8 cellular contexts compared by ENCODE assay signal in the genomic region with DNA sequence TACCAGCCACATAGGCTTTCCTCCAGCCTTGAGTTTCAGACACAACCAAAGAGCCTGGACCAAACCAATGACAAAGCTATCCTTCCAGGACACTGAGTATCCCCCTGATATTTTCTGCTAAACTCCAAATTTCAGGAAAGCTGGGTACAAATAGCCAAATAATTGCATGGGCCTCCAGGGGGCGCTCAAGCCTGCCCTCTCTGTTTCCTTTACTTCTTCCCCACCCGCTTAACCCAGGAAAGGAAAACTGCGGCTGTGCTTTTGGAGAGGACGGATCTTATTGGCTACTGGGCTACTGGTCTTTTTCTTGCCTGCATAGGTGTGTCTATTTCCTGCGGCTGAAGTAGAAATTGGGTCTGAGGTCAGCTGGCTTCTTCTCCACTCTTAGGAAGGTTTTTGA. TPM values are rescaled to one million over a fixed set of nuclear protein-coding genes. Genes with fewer than 3 reads are reported as not detected.
DNase-seq lines count a peak whose midpoint lies in the region; ATAC-seq and TF ChIP-seq lines count a peak whose summit lies in the region.

No MANE protein-coding gene starts in this region.

- no peak overlapping the region for H3K27ac ChIP-seq in 22Rv1

- H3K9me3 Mint-ChIP-seq in naive B cell = peaks cover 4 to 40% (median 27%) of the 10 kb centered on the region in 7 donors
- H3K9me3 Mint-ChIP-seq in stimulated activated memory B cell treated with anti-CD40 and anti-IgM and Interleukin-4, amounts not matched to agents 10 μg/mL and 1 μg/mL and 100 μg/mL, for 72 hours = peaks cover 14% of the 10 kb centered on the region

- peak overlapping the region in 1 of 6 donors; percentile 78 for H3K27ac Mint-ChIP-seq in naive B cell
- no peak overlapping the region for H3K27ac Mint-ChIP-seq in stimulated activated memory B cell treated with anti-CD40 and anti-IgM and Interleukin-4, amounts not matched to agents 10 μg/mL and 1 μg/mL and 100 μg/mL, for 72 hours

- peaks cover 0 to 17% (median 6%) of the 10 kb centered on the region in 3 donors for H3K27me3 Mint-ChIP-seq in naive B cell
- H3K27me3 Mint-ChIP-seq in stimulated activated memory B cell treated with anti-CD40 and anti-IgM and Interleukin-4, amounts not matched to agents 10 μg/mL and 1 μg/mL and 100 μg/mL, for 72 hours = peaks cover 11% of the 10 kb centered on the region

- TF ChIP-seq CTCF in 22Rv1 (IDR thresholded peaks at IDR 0.05) (peak; percentile 94), GM12873 (IDR thresholded peaks at IDR 0.05; ENCODE audit: insufficient read depth, low read depth, low read length, missing control alignments) (peak; percentile 89), epithelial cell of esophagus (IDR thresholded peaks at IDR 0.05; ENCODE audit: insufficient read depth, low read depth, low read length, missing control alignments) (peak; percentile 66)

- no peak overlapping the region for H3K4me3 Mint-ChIP-seq in naive B cell
- H3K4me3 Mint-ChIP-seq in stimulated activated memory B cell treated with anti-CD40 and anti-IgM and Interleukin-4, amounts not matched to agents 10 μg/mL and 1 μg/mL and 100 μg/mL, for 72 hours = peak overlapping the region; percentile 36

- ATAC-seq in naive B cell (ENCODE audit: low read depth in 2 of 2) = peak in 1 of 2 donors; percentile 48
- ATAC-seq in stimulated activated memory B cell treated with anti-CD40 and anti-IgM and Interleukin-4, amounts not matched to agents 10 μg/mL and 1 μg/mL and 100 μg/mL, for 72 hours = no peak
- ATAC-seq in HG02840 (IDR thresholded peaks at IDR 0.05; ENCODE audit: low FRiP score, unreplicated experiment) = no peak

- H3K4me1 Mint-ChIP-seq in naive B cell = peaks cover 3 to 5% (median 4%) of the 10 kb centered on the region in 3 donors
- H3K4me1 Mint-ChIP-seq in stimulated activated memory B cell treated with anti-CD40 and anti-IgM and Interleukin-4, amounts not matched to agents 10 μg/mL and 1 μg/mL and 100 μg/mL, for 72 hours = peaks cover 6% of the 10 kb centered on the region

- DNase-seq in NCI-H82 (lab: John Stamatoyannopoulos, UW) (peak; percentile 88), epithelial cell of esophagus (ENCODE audit: low read depth) (peak; percentile 44), naive B cell (peak; percentile 53)
- peak; percentile 19 for DNase-seq in activated CD8-positive, alpha-beta memory T cell treated with anti-CD3 and anti-CD28 coated beads, Interleukin-2, amount 50 U/mL, for 1 hour (ENCODE audit: extremely low read depth)

- peaks cover 8 to 9% of the 10 kb centered on the region in 2 donors for H3K36me3 Mint-ChIP-seq in naive B cell
- peaks cover 5% of the 10 kb centered on the region for H3K36me3 Mint-ChIP-seq in stimulated activated memory B cell treated with anti-CD40 and anti-IgM and Interleukin-4, amounts not matched to agents 10 μg/mL and 1 μg/mL and 100 μg/mL, for 72 hours

- no peak overlapping the region for H3K4me3 ChIP-seq in epithelial cell of esophagus (ENCODE audit: low read length)

RNA-seq across cellular contexts. Expression of gene GNGT2, which starts 30.1 kb away (rescaled TPM):
- polyA plus RNA-seq in naive B cell (ENCODE audit: low read depth in 6 of 6) = 10 to 100 TPM in 3 of 6 donors, 1 to 10 TPM in 3; 4.5 to 16.0 (median 11.3) TPM

RNA-seq across cellular contexts. Expression of gene ABI3, which starts 30.2 kb away (rescaled TPM):
- 10 to 100 TPM in 4 of 6 donors, 1 to 10 TPM in 2; 8.1 to 28.4 (median 18.0) TPM for polyA plus RNA-seq in naive B cell (ENCODE audit: low read depth in 6 of 6)

RNA-seq across cellular contexts. Expression of gene B4GALNT2, which starts 47.7 kb away (rescaled TPM):
- not detected for polyA plus RNA-seq in naive B cell (ENCODE audit: low read depth in 6 of 6)

RNA-seq across cellular contexts. Expression of gene PHOSPHO1, which starts 50.3 kb away (rescaled TPM):
- polyA plus RNA-seq in naive B cell (ENCODE audit: low read depth in 6 of 6) = under 1 TPM in 4 of 6 donors, not detected in 2; 0.25 to 0.58 (median 0.31) TPM

Comparison
In these comparisons a context has a peak if more than half of its experiments do, and no peak if none do; other contexts are left out.
1. DNase-seq: peak in every context shown above with its lines; median percentile 88 in NCI-H82; 53 in naive B cell; 44 in epithelial cell of esophagus; 19 in activated CD8-positive, alpha-beta memory T cell treated with anti-CD3 and anti-CD28 coated beads, Interleukin-2, amount 50 U/mL, for 1 hour.